ENCODE assay signal across 8 cellular contexts in genomic region chr1:156608036-156608674, GRCh38. TPM values are rescaled to one million over a fixed set of nuclear protein-coding genes. Genes with fewer than 3 reads are reported as not detected.
DNase-seq lines count a peak whose midpoint lies in the region; ATAC-seq and TF ChIP-seq lines count a peak whose summit lies in the region.

No MANE protein-coding gene starts in this region.

- H3K27me3 ChIP-seq in CD8-positive, alpha-beta memory T cell (ENCODE audit: insufficient read depth, low read length, poor library complexity, severe bottlenecking) = no peaks in the 10 kb centered on the region
- peaks cover 0 to 22% (median 0%) of the 10 kb centered on the region in 7 donors for H3K27me3 ChIP-seq in heart right ventricle

- H3K4me1 Mint-ChIP-seq in CD8-positive, alpha-beta memory T cell = peaks cover 6 to 15% (median 9%) of the 10 kb centered on the region in 3 donors

- no peak overlapping the region for H3K27ac Mint-ChIP-seq in CD8-positive, alpha-beta memory T cell

- no peaks in the 10 kb centered on the region for H3K9me3 Mint-ChIP-seq in CD8-positive, alpha-beta memory T cell

- H3K4me3 ChIP-seq in CD8-positive, alpha-beta memory T cell (ENCODE audit: low read length) = no peak overlapping the region
- H3K4me3 ChIP-seq in heart right ventricle = no peak overlapping the region

- H3K27me3 Mint-ChIP-seq in CD8-positive, alpha-beta memory T cell = peaks cover 5 to 26% of the 10 kb centered on the region in 2 donors

- H3K36me3 ChIP-seq in CD8-positive, alpha-beta memory T cell (ENCODE audit: insufficient read depth, low read length) = no peaks in the 10 kb centered on the region
- H3K36me3 ChIP-seq in heart right ventricle = no peaks in the 10 kb centered on the region

- DNase-seq in CD8-positive, alpha-beta memory T cell = peak; percentile 32 to 73 (median 62)
- DNase-seq in NCI-H1105 treated with DMSO at 0.1 percent for 48 hours (lab: John Stamatoyannopoulos, UW) (peak; percentile 79), amniotic epithelial cell (ENCODE audit: low read depth) (peak; percentile 71), heart right ventricle (peak in 1 of 2 donors; percentile 70), retina (peak; percentile 47)

- intact Hi-C loops in heart right ventricle (cut with DNase I) = loop anchor here in 9 of 10 donors (1.0 to 10.0 kb wide), 12 partner anchors 23 to 227 kb away; no protein-coding TSS in a partner anchor

- no peak overlapping the region for H3K27ac ChIP-seq in CD8-positive, alpha-beta memory T cell (ENCODE audit: low read depth, low read length)
- no peak overlapping the region for H3K27ac ChIP-seq in heart right ventricle

- peak overlapping the region in 2 of 7 donors; percentile 25 to 41 for H3K4me3 Mint-ChIP-seq in CD8-positive, alpha-beta memory T cell

- peaks cover 10% of the 10 kb centered on the region for H3K4me1 ChIP-seq in CD8-positive, alpha-beta memory T cell (ENCODE audit: insufficient read depth, low read length)
- peaks cover 0 to 9% (median 0%) of the 10 kb centered on the region in 9 donors for H3K4me1 ChIP-seq in heart right ventricle

- POLR2A ChIA-PET in CD8-positive, alpha-beta memory T cell (lab: Charles Lee) = interaction anchor here (0.6 to 1.3 kb wide), 3 partner anchors 26 to 159 kb away, joined by 3 to 5 read pairs (median 3); partner anchors contain the start of gene PRCC

- no peaks in the 10 kb centered on the region for H3K9me3 ChIP-seq in CD8-positive, alpha-beta memory T cell (ENCODE audit: low read length)
- H3K9me3 ChIP-seq in heart right ventricle = no peaks in the 10 kb centered on the region

- peaks cover 0 to 2% (median 0%) of the 10 kb centered on the region in 3 donors for H3K36me3 Mint-ChIP-seq in CD8-positive, alpha-beta memory T cell

- ATAC-seq in GM21526 (IDR thresholded peaks at IDR 0.05; ENCODE audit: low FRiP score, unreplicated experiment) (peak; percentile 55), SK-N-SH treated with all-trans-retinoic acid at 6 μM for 48 hours (peak; percentile 99), heart right ventricle (peak; percentile 84 to 96 (median 93)), HG03565 (IDR thresholded peaks at IDR 0.05; ENCODE audit: unreplicated experiment) (no peak)

- TF ChIP-seq CTCF in heart right ventricle (IDR thresholded peaks at IDR 0.05) = peak; percentile 64 to 86 (median 78)

- 31% methylated on average over 7 of the region's 7 CpGs for WGBS in heart right ventricle, 2 donors

- CTCF ChIA-PET in CD8-positive, alpha-beta memory T cell (lab: Charles Lee) = interaction anchor here (0.7 to 1.8 kb wide), 25 partner anchors 10 to 222 kb away, joined by 3 to 20 read pairs (median 6); partner anchors contain the start of genes MEF2D, MRPL24, NAXE and TTC24

TF ChIP-seq in SK-N-SH treated with all-trans-retinoic acid at 6 μM for 48 hours, 23 proteins besides CTCF, POLR2A, EP300 and RAD21:
- TF ChIP-seq ZNF70 (CRISPR knock-in tag; IDR thresholded peaks at IDR 0.05) = no peak
- no peak for TF ChIP-seq GLIS3 (CRISPR knock-in tag; IDR thresholded peaks at IDR 0.05)
- TF ChIP-seq ZFP3 (CRISPR knock-in tag; IDR thresholded peaks at IDR 0.05) = no peak
- no peak for TF ChIP-seq ISL1 (CRISPR knock-in tag; IDR thresholded peaks at IDR 0.05)
- TF ChIP-seq ZFP30 (CRISPR knock-in tag; IDR thresholded peaks at IDR 0.05) = no peak
- no peak for TF ChIP-seq SNAI2 (CRISPR knock-in tag; IDR thresholded peaks at IDR 0.05)
- no peak for TF ChIP-seq ARNTL (CRISPR knock-in tag; IDR thresholded peaks at IDR 0.05; ENCODE audit: borderline replicate concordance, low read depth)
- no peak for TF ChIP-seq ZNF8 (CRISPR knock-in tag; IDR thresholded peaks at IDR 0.05)
- TF ChIP-seq ZNF565 (CRISPR knock-in tag; conservative IDR thresholded peaks at IDR 0.05; ENCODE audit: low read depth) = no peak
- TF ChIP-seq BACH2 (CRISPR knock-in tag; IDR thresholded peaks at IDR 0.05; ENCODE audit: borderline replicate concordance) = no peak
- TF ChIP-seq OSR1 (CRISPR knock-in tag; IDR thresholded peaks at IDR 0.05) = no peak

RNA-seq across cellular contexts. Expression of gene GPATCH4, which starts 6.9 kb away (rescaled TPM):
- total RNA-seq in CD8-positive, alpha-beta memory T cell = 100 to 1,000 TPM; 123 to 131 TPM
- 58.7 TPM for polyA plus RNA-seq in CD8-positive, alpha-beta memory T cell
- 10 to 100 TPM in 9 of 10 donors, 1 to 10 TPM in 1; 9.3 to 25.4 (median 13.3) TPM for total RNA-seq in heart right ventricle
- polyA plus RNA-seq in heart right ventricle = 10 to 100 TPM; 24.1 to 34.5 TPM

RNA-seq across cellular contexts. Expression of gene HAPLN2, which starts 11.1 kb away (rescaled TPM):
- total RNA-seq in CD8-positive, alpha-beta memory T cell = not detected
- polyA plus RNA-seq in CD8-positive, alpha-beta memory T cell = not detected
- total RNA-seq in heart right ventricle = 1 to 10 TPM in 3 of 10 donors, under 1 TPM in 6, not detected in 1; 0.24 to 1.7 (median 0.77) TPM
- 1 to 10 TPM; 3.0 to 6.3 TPM for polyA plus RNA-seq in heart right ventricle

RNA-seq across cellular contexts. Expression of gene NAXE, which starts 16.6 kb away (rescaled TPM):
- total RNA-seq in CD8-positive, alpha-beta memory T cell = 10 to 100 TPM; 63.0 to 69.1 TPM
- 113 TPM for polyA plus RNA-seq in CD8-positive, alpha-beta memory T cell
- total RNA-seq in heart right ventricle = 100 to 1,000 TPM in 9 of 10 donors, 10 to 100 TPM in 1; 93.1 to 134 (median 112) TPM
- 100 to 1,000 TPM in 1 of 2 donors, 10 to 100 TPM in 1; 59.8 to 103 TPM for polyA plus RNA-seq in heart right ventricle

RNA-seq across cellular contexts. Expression of gene TTC24, which starts 28.6 kb away (rescaled TPM):
- total RNA-seq in CD8-positive, alpha-beta memory T cell = 1 to 10 TPM; 7.3 to 7.4 TPM
- polyA plus RNA-seq in CD8-positive, alpha-beta memory T cell = 2.3 TPM
- under 1 TPM in 1 of 10 donors, not detected in 9; 0.21 TPM for total RNA-seq in heart right ventricle
- polyA plus RNA-seq in heart right ventricle = under 1 TPM in 1 of 2 donors, not detected in 1; 0.03 TPM

RNA-seq across cellular contexts. Expression of gene BCAN, which starts 33.8 kb away (rescaled TPM):
- total RNA-seq in CD8-positive, alpha-beta memory T cell = not detected
- not detected for polyA plus RNA-seq in CD8-positive, alpha-beta memory T cell
- under 1 TPM in 6 of 10 donors, not detected in 4; 0.14 to 0.52 (median 0.24) TPM for total RNA-seq in heart right ventricle
- polyA plus RNA-seq in heart right ventricle = under 1 TPM; 0.20 to 0.29 TPM

Comparison
In these comparisons a context has a peak if more than half of its experiments do, and no peak if none do; other contexts are left out.
1. RNA of gene GPATCH4, which starts 6.9 kb away (total RNA-seq): 123 to 131 TPM in CD8-positive, alpha-beta memory T cell; 9.3 to 25.4 TPM in heart right ventricle; every median in the first group is over 4 times any median in the second.